1 cellular context compared by ENCODE assay signal in the genomic region with DNA sequence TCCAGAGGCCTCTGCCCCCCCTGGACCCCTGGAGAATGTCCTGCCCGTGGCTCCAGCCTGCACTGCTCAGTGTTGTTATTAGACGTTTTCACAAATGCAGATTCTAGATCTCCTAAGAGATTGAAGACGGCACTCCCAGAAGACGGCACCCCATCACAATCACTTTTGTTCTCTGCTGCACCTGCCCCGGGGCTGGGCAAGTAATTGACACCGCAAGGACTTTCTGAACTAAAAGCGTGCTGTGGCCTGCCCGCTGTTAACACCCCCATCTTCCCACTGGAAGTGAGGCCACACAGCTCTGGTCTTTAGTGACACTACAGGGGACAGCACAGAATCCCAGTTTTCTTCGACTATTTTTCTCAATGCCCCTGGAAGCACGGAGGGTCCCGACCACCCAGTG.
TF ChIP-seq lines count a peak whose summit lies in the region.

No MANE protein-coding gene starts in this region.

TF ChIP-seq in GM23338, 12 proteins besides CTCF, POLR2A, EP300 and RAD21 (continued from another document):
- TF ChIP-seq ZNF462 (CRISPR knock-in tag; IDR thresholded peaks at IDR 0.05), result no peak
- no peak for TF ChIP-seq EZH2phosphoT487 (IDR thresholded peaks at IDR 0.05; ENCODE audit: unreplicated experiment)
- no peak for TF ChIP-seq ZNF114 (CRISPR knock-in tag; IDR thresholded peaks at IDR 0.05)
- no peak for TF ChIP-seq ETS1 (IDR thresholded peaks at IDR 0.05)
